In genomic region chr13:51900471-51900870, GRCh38 we compare ENCODE assay signal across 11 cellular contexts. TPM values are rescaled to one million over a fixed set of nuclear protein-coding genes. Genes with fewer than 3 reads are reported as not detected.
"Had no signal": no experiment of that assay in that cellular context is flagged by ENCODE, and none has a peak within 500 bp of the region (broad histone marks: within the 10 kb centered on the region; RNA-seq: fewer than 3 reads in every experiment).

No MANE protein-coding gene starts in this region.

- DNase-seq: GM23248, GOT3, H7, Karpas-422, KBM-7 had no signal

- H3K4me2 ChIP-seq: KMS-11 had no signal

- H3K27ac ChIP-seq: GM23248, KMS-11 had no signal

- ATAC-seq: HCT116 had no signal

- H2AFZ ChIP-seq: GM23248 had no signal

- H3K36me3 ChIP-seq: HAP-1 had no signal

- FAIRE-seq: HTR-8/SVneo had no signal

- H3K4me1 ChIP-seq: HAP-1 had no signal

- H3K9ac ChIP-seq: GM23248, KMS-11 had no signal

- H3K9me3 ChIP-seq: HAP-1 had no signal

- H3K4me3 ChIP-seq: GM23248, HAP-1 had no signal

RNA-seq across cellular contexts. Expression of gene CCDC70, which starts 38.7 kb away (rescaled TPM):
- total RNA-seq: GM23248, H4, H7, HT-29 had no signal
- polyA plus RNA-seq: GM23248 had no signal

RNA-seq across cellular contexts. Expression of gene TMEM272, which starts 55.5 kb away (rescaled TPM):
- total RNA-seq: GM23248, H4, H7, HT-29 had no signal
- polyA plus RNA-seq: GM23248 had no signal
